Comparison of ENCODE assay signal across 8 cellular contexts in the genomic region with DNA sequence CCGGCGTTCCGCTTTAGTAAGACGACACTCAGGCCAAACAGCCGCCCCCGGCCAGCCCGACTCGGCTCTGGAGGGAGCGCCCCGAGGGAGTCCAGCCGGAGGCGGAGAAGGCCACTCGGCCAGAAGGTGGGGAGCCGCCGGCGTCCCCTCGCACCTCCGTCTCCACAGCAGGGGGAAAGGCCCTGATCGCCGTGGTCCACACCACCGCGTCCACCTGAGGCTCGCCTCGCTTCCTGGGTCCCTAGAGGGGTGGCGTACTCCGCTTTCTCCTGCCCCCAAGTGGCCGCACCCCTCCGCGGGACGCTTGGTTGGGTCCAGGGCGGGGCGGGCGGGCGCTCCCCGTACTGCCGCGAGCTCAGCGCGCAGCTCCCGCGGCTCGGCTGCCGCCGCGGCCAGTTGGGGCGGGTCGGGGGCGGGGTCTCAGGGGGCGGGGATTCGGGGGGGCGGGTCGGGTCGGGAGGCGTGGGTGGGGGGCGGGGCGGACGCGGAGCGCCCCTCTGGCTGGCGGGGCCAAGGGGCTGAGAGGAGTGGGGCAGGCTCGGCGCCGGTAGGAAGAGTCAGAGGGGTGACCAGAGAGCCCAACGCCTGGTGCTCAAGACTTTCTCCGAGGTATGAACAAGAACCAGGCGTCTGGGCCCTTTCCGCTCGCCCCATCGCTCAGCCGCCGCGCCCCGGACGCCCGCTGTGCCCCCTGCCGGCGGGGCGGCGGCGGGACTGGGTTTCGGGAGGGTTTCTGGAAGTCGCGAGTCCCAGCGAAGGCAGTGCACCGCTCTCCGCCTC. TPM values are rescaled to one million over a fixed set of nuclear protein-coding genes. Genes with fewer than 3 reads are reported as not detected.
DNase-seq lines count a peak whose midpoint lies in the region; FAIRE-seq and TF ChIP-seq lines count a peak whose summit lies in the region.

A gene (plus strand): TSS at position 523 of the 780 bp plus-strand sequence. CDS start 37,927 bp downstream, outside the sequence.

- peak; percentile 82 for FAIRE-seq in urothelium cell line (lab: Jason Lieb, UNC)

- peak; percentile 96 for DNase-seq in GM12865 (ENCODE audit: low read depth)
- peak; percentile 94 for DNase-seq in HFFc6
- peak; percentile 84 for DNase-seq in NB4 (ENCODE audit: low read depth)
- DNase-seq in T-helper 1 cell, result peak; percentile 64 to 91 (median 72)
- DNase-seq in amygdala (lab: John Stamatoyannopoulos, UW), result peak; percentile 51 to 91 (median 78)
- DNase-seq in right atrium auricular region (ENCODE audit: low spot score), result peak; percentile 86
- DNase-seq in pulmonary artery endothelial cell (ENCODE audit: low read depth, low spot score), result peak; percentile 30
- DNase-seq in urothelium cell line (ENCODE audit: low spot score), result peak; percentile 98

- H3K36me3 Mint-ChIP-seq in HFFc6 (ENCODE audit: low read depth), result peaks cover 60% of the 10 kb centered on the region

- no peaks in the 10 kb centered on the region for H3K27me3 ChIP-seq in right atrium auricular region

- peaks cover 9% of the 10 kb centered on the region for H3K27me3 Mint-ChIP-seq in HFFc6 (ENCODE audit: insufficient read depth)

- H3K36me3 ChIP-seq in right atrium auricular region, result no peaks in the 10 kb centered on the region

- no peaks in the 10 kb centered on the region; the same call in 1 of the 2 replicates for H3K9me3 Mint-ChIP-seq in HFFc6

- no peaks in the 10 kb centered on the region for H3K9me3 ChIP-seq in right atrium auricular region

- peak within 1 kb of the TSS; percentile 96 for H3K27ac Mint-ChIP-seq in HFFc6

- peak; percentile 19 for TF ChIP-seq POLR2A in NB4 (IDR thresholded peaks at IDR 0.05; ENCODE audit: extremely low read depth, insufficient read length)

- TF ChIP-seq CTCF in GM12865 (IDR thresholded peaks at IDR 0.05; ENCODE audit: insufficient read depth, low read depth, low read length, missing control alignments) (peak; percentile 85), HFFc6 (IDR thresholded peaks at IDR 0.05) (peak; percentile 91), NB4 (IDR thresholded peaks at IDR 0.05; ENCODE audit: low read depth, low read length) (peak; percentile 60), right atrium auricular region (IDR thresholded peaks at IDR 0.05) (peak; percentile 80 to 87)

- H3K4me3 ChIP-seq in GM12865 (ENCODE audit: low read depth, low read length) (peak within 1 kb of the TSS; percentile 96), NB4 (ENCODE audit: low read depth, low read length) (peak within 1 kb of the TSS; percentile 61), right atrium auricular region (peak within 1 kb of the TSS; percentile 73 to 92)

- H3K4me1 ChIP-seq in right atrium auricular region, result peaks cover 0 to 12% of the 10 kb centered on the region in 2 donors

- H3K4me3 Mint-ChIP-seq in HFFc6, result peak within 1 kb of the TSS; percentile 99

- peak within 1 kb of the TSS; percentile 88 to 90 for H3K27ac ChIP-seq in right atrium auricular region

- peaks cover 41% of the 10 kb centered on the region for H3K4me1 Mint-ChIP-seq in HFFc6 (ENCODE audit: low read depth)

RNA-seq across cellular contexts. Expression of the gene that starts here (rescaled TPM):
- 100 to 1,000 TPM; 379 to 565 (median 420) TPM for total RNA-seq in HFFc6 (2021; fragmentation: NEBNext Ultra II Directional; extraction: Animal tissue kit (Norgen Biotek cat#: 25700))
- 1 to 10 TPM; 7.2 to 7.9 TPM for total RNA-seq in right atrium auricular region
- total RNA-seq in pulmonary artery endothelial cell, result 192 and 200 TPM in 2 replicates

Comparison
In these comparisons a context has a peak if more than half of its experiments do, and no peak if none do; other contexts are left out.
1. Peak in every context shown above with its lines: DNase-seq, H3K4me3 ChIP-seq and H3K27ac ChIP-seq.
2. RNA of the gene that starts here (total RNA-seq): 379 to 565 TPM in HFFc6 and 192 to 200 TPM in pulmonary artery endothelial cell; 7.2 to 7.9 TPM in right atrium auricular region; every median in the first group is over 10 times any median in the second.
3. DNase-seq: peak in every context shown above with its lines; median percentile 98 in urothelium cell line; 96 in GM12865; 94 in HFFc6; 86 in right atrium auricular region; 84 in NB4; 78 in amygdala; 72 in T-helper 1 cell; 30 in pulmonary artery endothelial cell.